2 cellular contexts compared by ENCODE assay signal in genomic region chr9:34654317-34655083, GRCh38.
TF ChIP-seq lines count a peak whose summit lies in the region.

No MANE protein-coding gene starts in this region.

TF ChIP-seq in liver, 16 proteins besides CTCF, POLR2A, EP300 and RAD21:
- TF ChIP-seq MAX (IDR thresholded peaks at IDR 0.05) (no peak), NR2F2 (IDR thresholded peaks at IDR 0.05) (peak; percentile 41), JUND (IDR thresholded peaks at IDR 0.05) (no peak)
TF ChIP-seq in liver: peak in this region for 1.

TF ChIP-seq in HepG2, 621 proteins besides CTCF, POLR2A, EP300 and RAD21:
- no peak for TF ChIP-seq ZBTB34 (CRISPR knock-in tag; IDR thresholded peaks at IDR 0.05)
- TF ChIP-seq TBL1XR1 (IDR thresholded peaks at IDR 0.05; ENCODE audit: borderline replicate concordance, low read length, partially characterized antibody): no peak
- TF ChIP-seq PPARG (CRISPR knock-in tag; conservative IDR thresholded peaks at IDR 0.05): no peak
